In the genomic region with DNA sequence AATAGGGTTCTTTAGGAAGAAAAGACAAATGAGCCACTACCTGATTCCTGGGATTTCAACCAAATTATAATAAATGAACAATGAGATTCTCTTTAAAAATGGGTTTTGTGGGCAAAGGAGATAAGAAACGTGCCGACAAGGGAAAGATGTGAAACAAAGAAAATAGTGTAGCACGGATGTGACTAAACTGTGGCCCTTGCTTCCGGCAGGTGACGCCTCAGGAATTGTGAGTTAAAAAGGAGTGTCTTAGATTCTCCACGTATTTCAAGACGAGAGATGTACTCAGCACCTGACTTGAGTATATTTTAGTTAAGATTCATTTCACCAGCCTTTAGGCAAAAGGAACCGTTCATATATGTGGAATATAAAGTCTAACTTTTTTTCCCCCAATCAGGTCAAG, we compare ENCODE assay signal across 25 cellular contexts.
"Had no signal": no experiment of that assay in that cellular context is flagged by ENCODE, and none has a peak within 500 bp of the region (broad histone marks: within the 10 kb centered on the region; RNA-seq: fewer than 3 reads in every experiment).

No MANE protein-coding gene starts in this region.

- H3K27me3 ChIP-seq: Peyer's patch had no signal

- H3K36me3 Mint-ChIP-seq: activated naive CD4-positive, alpha-beta T cell treated with anti-CD3 and anti-CD28 coated beads, Interleukin-2, amount 10 ng/mL, durations not matched to agents 7 days and 5 days; activated naive CD8-positive, alpha-beta T cell treated with anti-CD3 and anti-CD28 coated beads for 36 hours; T-cell had no signal

- H3K9me3 Mint-ChIP-seq: activated B cell treated with CpG ODN at 0.5 μM for 24 hours; activated T-helper 2 cell treated with anti-CD3 and anti-CD28 coated beads, Interferon-gamma antibody, Interleukin-2, Interleukin-4, amounts not matched to agents 10 μg/mL and 5 μg/mL and 100 μg/mL, durations not matched to agents 14 hours and 24 hours and 36 hours; T-cell had no signal

- ATAC-seq: T-cell had no signal

- H3K4me1 ChIP-seq: Peyer's patch had no signal

- H3K4me3 Mint-ChIP-seq: activated B cell treated with CpG ODN at 0.5 μM for 24 hours; activated CD4-positive, alpha-beta T cell treated with anti-CD3 and anti-CD28 coated beads, Interleukin-2, amount 10 ng/mL, durations not matched to agents 24 days and 14 days; activated naive CD4-positive, alpha-beta T cell treated with anti-CD3 and anti-CD28 coated beads, Interleukin-2, amount 10 ng/mL, durations not matched to agents 7 days and 5 days; activated naive CD8-positive, alpha-beta T cell treated with anti-CD3 and anti-CD28 coated beads for 36 hours; T-cell had no signal

- DNase-seq: activated B cell treated with CpG ODN at 0.5 μM for 24 hours; activated CD4-positive, alpha-beta T cell treated with anti-CD3 and anti-CD28 coated beads for 1 hour; activated CD4-positive, alpha-beta T cell treated with anti-CD3 and anti-CD28 coated beads, Interleukin-2, amount 10 ng/mL, durations not matched to agents 24 days and 14 days; activated CD4-positive, alpha-beta T cell treated with anti-CD3 and anti-CD28 coated beads, Interleukin-2, amount 50 U/mL, for 48 hours; activated gamma-delta T cell treated with Interleukin-2 at 50 U/mL for 16 hours; activated naive CD4-positive, alpha-beta T cell treated with anti-CD3 and anti-CD28 coated beads, Interleukin-2, amount 10 ng/mL, durations not matched to agents 7 days and 5 days; activated naive CD8-positive, alpha-beta T cell treated with anti-CD3 and anti-CD28 coated beads for 36 hours; activated T-cell treated with anti-CD3 and anti-CD28 coated beads for 4 hours; activated T-cell treated with anti-CD3 and anti-CD28 coated beads, Interleukin-2, amount 50 U/mL, for 48 hours; cerebellar nuclear complex; Karpas-422; NCI-H1417; NCI-H1694; NCI-H2029; NCI-H2107; NCI-H2171 treated with DMSO at 0.1 percent for 48 hours; NCI-H526 treated with DMSO at 0.1 percent for 48 hours; NCI-H82; Peyer's patch; SHP77; T-cell; T-helper 2 cell had no signal

- H3K27ac ChIP-seq: Peyer's patch had no signal

- H3K27me3 Mint-ChIP-seq: activated CD4-positive, alpha-beta T cell treated with anti-CD3 and anti-CD28 coated beads, Interleukin-2, amount 10 ng/mL, durations not matched to agents 24 days and 14 days; activated naive CD4-positive, alpha-beta T cell treated with anti-CD3 and anti-CD28 coated beads, Interleukin-2, amount 10 ng/mL, durations not matched to agents 7 days and 5 days had no signal

- FAIRE-seq: colon, TTC549 had no signal

- H3K36me3 ChIP-seq: Peyer's patch had no signal

- H3K27ac Mint-ChIP-seq: activated B cell treated with CpG ODN at 0.5 μM for 24 hours; activated CD4-positive, alpha-beta T cell treated with anti-CD3 and anti-CD28 coated beads, Interleukin-2, amount 10 ng/mL, durations not matched to agents 24 days and 14 days; activated naive CD4-positive, alpha-beta T cell treated with anti-CD3 and anti-CD28 coated beads, Interleukin-2, amount 10 ng/mL, durations not matched to agents 7 days and 5 days; activated naive CD8-positive, alpha-beta T cell treated with anti-CD3 and anti-CD28 coated beads for 36 hours; activated T-helper 2 cell treated with anti-CD3 and anti-CD28 coated beads, Interferon-gamma antibody, Interleukin-2, Interleukin-4, amounts not matched to agents 10 μg/mL and 5 μg/mL and 100 μg/mL, durations not matched to agents 14 hours and 24 hours and 36 hours; T-cell had no signal

- H3K4me1 Mint-ChIP-seq: activated B cell treated with CpG ODN at 0.5 μM for 24 hours; activated CD4-positive, alpha-beta T cell treated with anti-CD3 and anti-CD28 coated beads, Interleukin-2, amount 10 ng/mL, durations not matched to agents 24 days and 14 days; activated naive CD4-positive, alpha-beta T cell treated with anti-CD3 and anti-CD28 coated beads, Interleukin-2, amount 10 ng/mL, durations not matched to agents 7 days and 5 days; activated naive CD8-positive, alpha-beta T cell treated with anti-CD3 and anti-CD28 coated beads for 36 hours; T-cell had no signal

- H3K4me3 ChIP-seq: Peyer's patch had no signal

- H3K9me3 ChIP-seq: Peyer's patch had no signal
